Comparison of ENCODE assay signal across 8 cellular contexts in genomic region chr6:106134906-106135634, GRCh38. TPM values are rescaled to one million over a fixed set of nuclear protein-coding genes. Genes with fewer than 3 reads are reported as not detected.
A peak's percentile ranks its signal among the peaks of the same experiment; 100 is the strongest.
DNase-seq lines count a peak whose midpoint lies in the region; ATAC-seq lines count a peak whose summit lies in the region.
"Had no signal": no experiment of that assay in that cellular context is flagged by ENCODE, and none has a peak within 500 bp of the region (broad histone marks: within the 10 kb centered on the region; RNA-seq: fewer than 3 reads in every experiment).

No MANE protein-coding gene starts in this region.

- peak; percentile 82 for DNase-seq in EL
- peak; percentile 87 for DNase-seq in LHCN-M2 (ENCODE audit: low read depth)
- peak; percentile 49 for DNase-seq in astrocyte of the hippocampus (ENCODE audit: low read depth, low spot score)
- peak; percentile 90 for DNase-seq in myocyte (ENCODE audit: low read depth)
- no peak for DNase-seq in T-cell
- no peak for DNase-seq in NCI-H128 (lab: John Stamatoyannopoulos, UW; ENCODE audit: unreplicated experiment)
- DNase-seq in ecto neural progenitor cell (ENCODE audit: low spot score), result no peak
- DNase-seq: KG1 had no signal

- CTCF ChIA-PET in T-cell (lab: Charles Lee), result no interaction called here

- H3K36me3 Mint-ChIP-seq in T-cell, result no peaks in the 10 kb centered on the region

- no peak overlapping the region for H3K4me3 Mint-ChIP-seq in T-cell

- H3K9me3 Mint-ChIP-seq in T-cell, result no peaks in the 10 kb centered on the region

- H3K4me1 Mint-ChIP-seq in T-cell, result peaks cover 0 to 12% (median 6%) of the 10 kb centered on the region in 3 donors

- H3K27ac Mint-ChIP-seq in T-cell, result no peak overlapping the region

- ATAC-seq in T-cell (replicated peaks in 1 of 4), result no peak

- H3K27me3 Mint-ChIP-seq in T-cell, result peaks cover 0 to 3% of the 10 kb centered on the region in 2 donors

- POLR2A ChIA-PET in T-cell (lab: Charles Lee), result no interaction called here

RNA-seq across cellular contexts. Expression of gene PRDM1, which starts 48.9 kb away (rescaled TPM):
- total RNA-seq in LHCN-M2 (2014; rRNA removed) (0.98 and 2.4 TPM in 2 replicates), myocyte (0.67 and 0.94 TPM in 2 replicates), T-cell (100 to 1,000 TPM in 1 of 5 donors, 10 to 100 TPM in 4; 21.9 to 108 (median 30.6) TPM)
- 0.44 TPM for polyA plus RNA-seq in LHCN-M2 (2012)
- polyA plus RNA-seq in myocyte (2012), result 0.81 TPM

Comparison
In these comparisons a context has a peak if more than half of its experiments do, and no peak if none do; other contexts are left out.
1. DNase-seq: peak in EL (single experiment), LHCN-M2 (single experiment), astrocyte of the hippocampus (single experiment) and myocyte (single experiment); none in T-cell (0 of 34), NCI-H128 (single experiment) and ecto neural progenitor cell (single experiment).